In genomic region chr5:142499591-142500384, GRCh38 we compare ENCODE assay signal across 1 cellular context.
TF ChIP-seq lines count a peak whose summit lies in the region.

No MANE protein-coding gene starts in this region.

TF ChIP-seq in HepG2, 621 proteins besides CTCF, POLR2A, EP300 and RAD21 (continued from another document and continues in another):
- TF ChIP-seq, protein P1, sequence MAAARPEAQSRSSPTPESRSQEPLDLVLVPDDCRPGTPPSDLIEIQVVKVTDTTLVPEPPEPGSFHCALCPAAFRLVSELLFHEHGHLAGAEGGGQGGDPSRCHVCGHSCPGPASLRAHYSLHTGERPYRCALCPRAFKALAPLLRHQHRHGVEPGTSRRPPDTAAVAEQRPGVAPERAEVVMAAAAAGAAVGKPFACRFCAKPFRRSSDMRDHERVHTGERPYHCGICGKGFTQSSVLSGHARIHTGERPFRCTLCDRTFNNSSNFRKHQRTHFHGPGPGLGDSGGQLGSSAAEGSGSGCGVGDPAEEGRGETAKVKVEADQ (CRISPR knock-in tag; IDR thresholded peaks at IDR 0.05; ENCODE audit: borderline replicate concordance), result no peak
- TF ChIP-seq HMGA1 (CRISPR knock-in tag; conservative IDR thresholded peaks at IDR 0.05) (no peak), ZBTB46 (CRISPR knock-in tag; IDR thresholded peaks at IDR 0.05; ENCODE audit: borderline replicate concordance) (no peak), SNAPC2 (CRISPR knock-in tag; IDR thresholded peaks at IDR 0.05) (no peak), ZNF691 (CRISPR knock-in tag; IDR thresholded peaks at IDR 0.05; ENCODE audit: borderline replicate concordance, low read depth) (no peak), SOX5 (CRISPR knock-in tag; IDR thresholded peaks at IDR 0.05; ENCODE audit: borderline replicate concordance) (peak; percentile 45; the same call in 1 of the 2 replicates), FOSL1 (CRISPR knock-in tag; IDR thresholded peaks at IDR 0.05; ENCODE audit: borderline replicate concordance) (no peak), REXO4 (CRISPR knock-in tag; IDR thresholded peaks at IDR 0.05; ENCODE audit: borderline replicate concordance) (no peak), SCMH1 (CRISPR knock-in tag; IDR thresholded peaks at IDR 0.05; ENCODE audit: borderline replicate concordance) (no peak), ARHGAP35 (CRISPR knock-in tag; IDR thresholded peaks at IDR 0.05; ENCODE audit: borderline replicate concordance) (no peak), SRSF9 (IDR thresholded peaks at IDR 0.05; ENCODE audit: borderline replicate concordance, insufficient read depth, low read depth, low read length, poor library complexity, severe bottlenecking) (no peak), SALL2 (CRISPR knock-in tag; IDR thresholded peaks at IDR 0.05) (no peak), NCOA2 (CRISPR knock-in tag; IDR thresholded peaks at IDR 0.05) (no peak; the same call in 1 of the 2 replicates), PLRG1 (conservative IDR thresholded peaks at IDR 0.05) (no peak), NR2F1 (CRISPR knock-in tag; IDR thresholded peaks at IDR 0.05) (no peak), NFRKB (IDR thresholded peaks at IDR 0.05) (no peak), ZNF747 (CRISPR knock-in tag; IDR thresholded peaks at IDR 0.05; ENCODE audit: borderline replicate concordance) (no peak), ZNF788 (CRISPR knock-in tag; IDR thresholded peaks at IDR 0.05; ENCODE audit: borderline replicate concordance) (no peak), ZMYM2 (CRISPR knock-in tag; IDR thresholded peaks at IDR 0.05) (no peak), ZNF530 (CRISPR knock-in tag; IDR thresholded peaks at IDR 0.05; ENCODE audit: low read depth) (no peak), PHF8 (CRISPR knock-in tag; IDR thresholded peaks at IDR 0.05) (no peak), ZNF251 (CRISPR knock-in tag; IDR thresholded peaks at IDR 0.05) (no peak), HMG20B (CRISPR knock-in tag; conservative IDR thresholded peaks at IDR 0.05) (no peak), SIX1 (CRISPR knock-in tag; IDR thresholded peaks at IDR 0.05; ENCODE audit: borderline replicate concordance) (no peak), ZNF609 (CRISPR knock-in tag; IDR thresholded peaks at IDR 0.05; ENCODE audit: borderline replicate concordance) (no peak), ZNF598 (CRISPR knock-in tag; IDR thresholded peaks at IDR 0.05; ENCODE audit: borderline replicate concordance) (no peak)
- TF ChIP-seq, protein P2, sequence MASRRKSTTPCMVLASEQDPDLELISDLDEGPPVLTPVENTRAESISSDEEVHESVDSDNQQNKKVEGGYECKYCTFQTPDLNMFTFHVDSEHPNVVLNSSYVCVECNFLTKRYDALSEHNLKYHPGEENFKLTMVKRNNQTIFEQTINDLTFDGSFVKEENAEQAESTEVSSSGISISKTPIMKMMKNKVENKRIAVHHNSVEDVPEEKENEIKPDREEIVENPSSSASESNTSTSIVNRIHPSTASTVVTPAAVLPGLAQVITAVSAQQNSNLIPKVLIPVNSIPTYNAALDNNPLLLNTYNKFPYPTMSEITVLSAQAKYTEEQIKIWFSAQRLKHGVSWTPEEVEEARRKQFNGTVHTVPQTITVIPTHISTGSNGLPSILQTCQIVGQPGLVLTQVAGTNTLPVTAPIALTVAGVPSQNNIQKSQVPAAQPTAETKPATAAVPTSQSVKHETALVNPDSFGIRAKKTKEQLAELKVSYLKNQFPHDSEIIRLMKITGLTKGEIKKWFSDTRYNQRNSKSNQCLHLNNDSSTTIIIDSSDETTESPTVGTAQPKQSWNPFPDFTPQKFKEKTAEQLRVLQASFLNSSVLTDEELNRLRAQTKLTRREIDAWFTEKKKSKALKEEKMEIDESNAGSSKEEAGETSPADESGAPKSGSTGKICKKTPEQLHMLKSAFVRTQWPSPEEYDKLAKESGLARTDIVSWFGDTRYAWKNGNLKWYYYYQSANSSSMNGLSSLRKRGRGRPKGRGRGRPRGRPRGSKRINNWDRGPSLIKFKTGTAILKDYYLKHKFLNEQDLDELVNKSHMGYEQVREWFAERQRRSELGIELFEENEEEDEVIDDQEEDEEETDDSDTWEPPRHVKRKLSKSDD (CRISPR knock-in tag; IDR thresholded peaks at IDR 0.05; ENCODE audit: low read depth), result peak; percentile 76; the same call in 1 of the 2 replicates
- TF ChIP-seq, protein P3, sequence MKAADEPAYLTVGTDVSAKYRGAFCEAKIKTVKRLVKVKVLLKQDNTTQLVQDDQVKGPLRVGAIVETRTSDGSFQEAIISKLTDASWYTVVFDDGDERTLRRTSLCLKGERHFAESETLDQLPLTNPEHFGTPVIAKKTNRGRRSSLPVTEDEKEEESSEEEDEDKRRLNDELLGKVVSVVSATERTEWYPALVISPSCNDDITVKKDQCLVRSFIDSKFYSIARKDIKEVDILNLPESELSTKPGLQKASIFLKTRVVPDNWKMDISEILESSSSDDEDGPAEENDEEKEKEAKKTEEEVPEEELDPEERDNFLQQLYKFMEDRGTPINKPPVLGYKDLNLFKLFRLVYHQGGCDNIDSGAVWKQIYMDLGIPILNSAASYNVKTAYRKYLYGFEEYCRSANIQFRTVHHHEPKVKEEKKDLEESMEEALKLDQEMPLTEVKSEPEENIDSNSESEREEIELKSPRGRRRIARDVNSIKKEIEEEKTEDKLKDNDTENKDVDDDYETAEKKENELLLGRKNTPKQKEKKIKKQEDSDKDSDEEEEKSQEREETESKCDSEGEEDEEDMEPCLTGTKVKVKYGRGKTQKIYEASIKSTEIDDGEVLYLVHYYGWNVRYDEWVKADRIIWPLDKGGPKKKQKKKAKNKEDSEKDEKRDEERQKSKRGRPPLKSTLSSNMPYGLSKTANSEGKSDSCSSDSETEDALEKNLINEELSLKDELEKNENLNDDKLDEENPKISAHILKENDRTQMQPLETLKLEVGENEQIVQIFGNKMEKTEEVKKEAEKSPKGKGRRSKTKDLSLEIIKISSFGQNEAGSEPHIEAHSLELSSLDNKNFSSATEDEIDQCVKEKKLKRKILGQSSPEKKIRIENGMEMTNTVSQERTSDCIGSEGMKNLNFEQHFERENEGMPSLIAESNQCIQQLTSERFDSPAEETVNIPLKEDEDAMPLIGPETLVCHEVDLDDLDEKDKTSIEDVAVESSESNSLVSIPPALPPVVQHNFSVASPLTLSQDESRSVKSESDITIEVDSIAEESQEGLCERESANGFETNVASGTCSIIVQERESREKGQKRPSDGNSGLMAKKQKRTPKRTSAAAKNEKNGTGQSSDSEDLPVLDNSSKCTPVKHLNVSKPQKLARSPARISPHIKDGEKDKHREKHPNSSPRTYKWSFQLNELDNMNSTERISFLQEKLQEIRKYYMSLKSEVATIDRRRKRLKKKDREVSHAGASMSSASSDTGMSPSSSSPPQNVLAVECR (CRISPR knock-in tag; IDR thresholded peaks at IDR 0.05; ENCODE audit: borderline replicate concordance), result no peak; the same call in 1 of the 2 replicates
- TF ChIP-seq, protein P4, sequence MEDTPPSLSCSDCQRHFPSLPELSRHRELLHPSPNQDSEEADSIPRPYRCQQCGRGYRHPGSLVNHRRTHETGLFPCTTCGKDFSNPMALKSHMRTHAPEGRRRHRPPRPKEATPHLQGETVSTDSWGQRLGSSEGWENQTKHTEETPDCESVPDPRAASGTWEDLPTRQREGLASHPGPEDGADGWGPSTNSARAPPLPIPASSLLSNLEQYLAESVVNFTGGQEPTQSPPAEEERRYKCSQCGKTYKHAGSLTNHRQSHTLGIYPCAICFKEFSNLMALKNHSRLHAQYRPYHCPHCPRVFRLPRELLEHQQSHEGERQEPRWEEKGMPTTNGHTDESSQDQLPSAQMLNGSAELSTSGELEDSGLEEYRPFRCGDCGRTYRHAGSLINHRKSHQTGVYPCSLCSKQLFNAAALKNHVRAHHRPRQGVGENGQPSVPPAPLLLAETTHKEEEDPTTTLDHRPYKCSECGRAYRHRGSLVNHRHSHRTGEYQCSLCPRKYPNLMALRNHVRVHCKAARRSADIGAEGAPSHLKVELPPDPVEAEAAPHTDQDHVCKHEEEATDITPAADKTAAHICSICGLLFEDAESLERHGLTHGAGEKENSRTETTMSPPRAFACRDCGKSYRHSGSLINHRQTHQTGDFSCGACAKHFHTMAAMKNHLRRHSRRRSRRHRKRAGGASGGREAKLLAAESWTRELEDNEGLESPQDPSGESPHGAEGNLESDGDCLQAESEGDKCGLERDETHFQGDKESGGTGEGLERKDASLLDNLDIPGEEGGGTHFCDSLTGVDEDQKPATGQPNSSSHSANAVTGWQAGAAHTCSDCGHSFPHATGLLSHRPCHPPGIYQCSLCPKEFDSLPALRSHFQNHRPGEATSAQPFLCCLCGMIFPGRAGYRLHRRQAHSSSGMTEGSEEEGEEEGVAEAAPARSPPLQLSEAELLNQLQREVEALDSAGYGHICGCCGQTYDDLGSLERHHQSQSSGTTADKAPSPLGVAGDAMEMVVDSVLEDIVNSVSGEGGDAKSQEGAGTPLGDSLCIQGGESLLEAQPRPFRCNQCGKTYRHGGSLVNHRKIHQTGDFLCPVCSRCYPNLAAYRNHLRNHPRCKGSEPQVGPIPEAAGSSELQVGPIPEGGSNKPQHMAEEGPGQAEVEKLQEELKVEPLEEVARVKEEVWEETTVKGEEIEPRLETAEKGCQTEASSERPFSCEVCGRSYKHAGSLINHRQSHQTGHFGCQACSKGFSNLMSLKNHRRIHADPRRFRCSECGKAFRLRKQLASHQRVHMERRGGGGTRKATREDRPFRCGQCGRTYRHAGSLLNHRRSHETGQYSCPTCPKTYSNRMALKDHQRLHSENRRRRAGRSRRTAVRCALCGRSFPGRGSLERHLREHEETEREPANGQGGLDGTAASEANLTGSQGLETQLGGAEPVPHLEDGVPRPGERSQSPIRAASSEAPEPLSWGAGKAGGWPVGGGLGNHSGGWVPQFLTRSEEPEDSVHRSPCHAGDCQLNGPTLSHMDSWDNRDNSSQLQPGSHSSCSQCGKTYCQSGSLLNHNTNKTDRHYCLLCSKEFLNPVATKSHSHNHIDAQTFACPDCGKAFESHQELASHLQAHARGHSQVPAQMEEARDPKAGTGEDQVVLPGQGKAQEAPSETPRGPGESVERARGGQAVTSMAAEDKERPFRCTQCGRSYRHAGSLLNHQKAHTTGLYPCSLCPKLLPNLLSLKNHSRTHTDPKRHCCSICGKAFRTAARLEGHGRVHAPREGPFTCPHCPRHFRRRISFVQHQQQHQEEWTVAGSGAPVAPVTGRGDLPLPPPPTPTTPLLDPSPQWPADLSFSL (CRISPR knock-in tag; IDR thresholded peaks at IDR 0.05), result no peak
- TF ChIP-seq, protein P5, sequence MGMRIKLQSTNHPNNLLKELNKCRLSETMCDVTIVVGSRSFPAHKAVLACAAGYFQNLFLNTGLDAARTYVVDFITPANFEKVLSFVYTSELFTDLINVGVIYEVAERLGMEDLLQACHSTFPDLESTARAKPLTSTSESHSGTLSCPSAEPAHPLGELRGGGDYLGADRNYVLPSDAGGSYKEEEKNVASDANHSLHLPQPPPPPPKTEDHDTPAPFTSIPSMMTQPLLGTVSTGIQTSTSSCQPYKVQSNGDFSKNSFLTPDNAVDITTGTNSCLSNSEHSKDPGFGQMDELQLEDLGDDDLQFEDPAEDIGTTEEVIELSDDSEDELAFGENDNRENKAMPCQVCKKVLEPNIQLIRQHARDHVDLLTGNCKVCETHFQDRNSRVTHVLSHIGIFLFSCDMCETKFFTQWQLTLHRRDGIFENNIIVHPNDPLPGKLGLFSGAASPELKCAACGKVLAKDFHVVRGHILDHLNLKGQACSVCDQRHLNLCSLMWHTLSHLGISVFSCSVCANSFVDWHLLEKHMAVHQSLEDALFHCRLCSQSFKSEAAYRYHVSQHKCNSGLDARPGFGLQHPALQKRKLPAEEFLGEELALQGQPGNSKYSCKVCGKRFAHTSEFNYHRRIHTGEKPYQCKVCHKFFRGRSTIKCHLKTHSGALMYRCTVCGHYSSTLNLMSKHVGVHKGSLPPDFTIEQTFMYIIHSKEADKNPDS (CRISPR knock-in tag; IDR thresholded peaks at IDR 0.05), result no peak
